Comparison of ENCODE assay signal across 19 cellular contexts in genomic region chr22:49454726-49455125, GRCh38.
DNase-seq lines count a peak whose midpoint lies in the region.
"Had no signal": no experiment of that assay in that cellular context is flagged by ENCODE, and none has a peak within 500 bp of the region (broad histone marks: within the 10 kb centered on the region; RNA-seq: fewer than 3 reads in every experiment).

No MANE protein-coding gene starts in this region.

- no peak overlapping the region for H3K4me2 ChIP-seq in neuronal stem cell (ENCODE audit: insufficient read depth, low read length, poor library complexity, severe bottlenecking)
- H3K4me2 ChIP-seq: BLaER1 had no signal

- H3K9ac ChIP-seq in neuronal stem cell (ENCODE audit: low read depth, low read length, poor library complexity): no peak overlapping the region
- H3K9ac ChIP-seq: BLaER1 had no signal

- no peak overlapping the region for H4K91ac ChIP-seq in neuronal stem cell (ENCODE audit: low read depth, low read length, poor library complexity)

- DNase-seq in neuronal stem cell (ENCODE audit: low spot score) (no peak), posterior vena cava (ENCODE audit: low spot score) (peak; percentile 70), epidermal melanocyte (ENCODE audit: insufficient read length, low spot score) (no peak), DMS53 treated with DMSO at 0.1 percent for 48 hours (lab: John Stamatoyannopoulos, UW; ENCODE audit: unreplicated experiment) (no peak)
- no peak for DNase-seq in activated CD4-positive, alpha-beta T cell treated with anti-CD3 and anti-CD28 coated beads for 1 hour
- DNase-seq: 8988T; ACHN; BE2C; C1 segment of cervical spinal cord; CD4-positive, alpha-beta memory T cell; CD4-positive, CD25-positive, alpha-beta regulatory T cell; CD8-positive, alpha-beta memory T cell; COR-L47; DMS 273 treated with DMSO at 0.1 percent for 48 hours; DMS153; DMS53; DMS79 treated with DMSO at 0.1 percent for 48 hours; GF-D8 had no signal

- H2BK120ac ChIP-seq in neuronal stem cell (ENCODE audit: low read depth, low read length): no peak overlapping the region

- H3K27ac ChIP-seq in neuronal stem cell (replicated peaks; ENCODE audit: low read length): no peak overlapping the region
- H3K27ac ChIP-seq: BLaER1 had no signal

- peak overlapping the region; percentile 5 for H2BK15ac ChIP-seq in neuronal stem cell (ENCODE audit: low read length)

- H3K4me3 ChIP-seq in neuronal stem cell (ENCODE audit: low read length in 2 of 2): no peak overlapping the region
- H3K4me3 ChIP-seq: BLaER1 had no signal

- no peaks in the 10 kb centered on the region for H3K36me3 ChIP-seq in neuronal stem cell (replicated peaks in 1 of 2; ENCODE audit: control insufficient read depth in 2 of 2, insufficient read depth in 2 of 2, low read length in 2 of 2)
- H3K36me3 ChIP-seq: BE2C, BLaER1 had no signal

- H3K27me3 ChIP-seq in neuronal stem cell (ENCODE audit: control insufficient read depth in 3 of 3, insufficient read depth in 3 of 3, low read depth in 1 of 3, low read length in 3 of 3): peaks cover 0 to 26% (median 0%) of the 10 kb centered on the region in 3 experiments
- H3K27me3 ChIP-seq: BE2C had no signal

- H3K4ac ChIP-seq in neuronal stem cell (ENCODE audit: low read length): no peak overlapping the region

- no peaks in the 10 kb centered on the region for H3K79me1 ChIP-seq in neuronal stem cell (ENCODE audit: low read depth, low read length)

- H3K14ac ChIP-seq in neuronal stem cell (ENCODE audit: low read length): no peak overlapping the region

- WGBS in neuronal stem cell (ENCODE audit: extremely low coverage in 2 of 2, insufficient read length in 2 of 2, insufficient replicate concordance in 1 of 2), 2 donors: no CpG with 5 or more reads among the region's 7 CpGs

- peaks cover 0 to 17% of the 10 kb centered on the region in 2 donors for H3K4me1 ChIP-seq in neuronal stem cell (ENCODE audit: control insufficient read depth in 2 of 2, insufficient read depth in 1 of 2, low read depth in 1 of 2, low read length in 2 of 2)
- H3K4me1 ChIP-seq: BE2C, BLaER1 had no signal

- no peak overlapping the region for H2BK5ac ChIP-seq in neuronal stem cell (ENCODE audit: low read length)

- no peak overlapping the region for H3K18ac ChIP-seq in neuronal stem cell (ENCODE audit: low read length)

- no peaks in the 10 kb centered on the region for H3K9me3 ChIP-seq in neuronal stem cell (replicated peaks in 1 of 2; ENCODE audit: control insufficient read depth in 2 of 2, insufficient read depth in 1 of 2, low read depth in 1 of 2, low read length in 2 of 2)
- H3K9me3 ChIP-seq: BE2C, BLaER1 had no signal

- H2BK12ac ChIP-seq in neuronal stem cell (ENCODE audit: low read length): no peak overlapping the region

- no peak overlapping the region for H3K23ac ChIP-seq in neuronal stem cell (ENCODE audit: low read depth, low read length, poor library complexity)

- intact Hi-C loops in posterior vena cava (cut with DNase I): no loop called here

- no peak overlapping the region for H2AK5ac ChIP-seq in neuronal stem cell (ENCODE audit: low read depth, low read length)

- no peak overlapping the region for H4K8ac ChIP-seq in neuronal stem cell (ENCODE audit: low read depth, low read length)

- no peak overlapping the region for H2AFZ ChIP-seq in neuronal stem cell (ENCODE audit: low read length)
